In genomic region chr4:147378780-147379179, GRCh38 we compare ENCODE assay signal across 1 cellular context.
TF ChIP-seq lines count a peak whose summit lies in the region.

No MANE protein-coding gene starts in this region.

TF ChIP-seq in WTC11, 78 proteins besides CTCF, POLR2A, EP300 and RAD21 (continued from another document):
- no peak for TF ChIP-seq ZNF281 (CRISPR knock-in tag; IDR thresholded peaks at IDR 0.05)
- no peak for TF ChIP-seq ZNF416 (CRISPR knock-in tag; IDR thresholded peaks at IDR 0.05)
- TF ChIP-seq AR (CRISPR knock-in tag; IDR thresholded peaks at IDR 0.05) = no peak
- TF ChIP-seq ZNF512 (CRISPR knock-in tag; IDR thresholded peaks at IDR 0.05; ENCODE audit: borderline replicate concordance) = no peak
- no peak for TF ChIP-seq NR2C2 (CRISPR knock-in tag; IDR thresholded peaks at IDR 0.05)
- TF ChIP-seq HMGA2 (CRISPR knock-in tag; IDR thresholded peaks at IDR 0.05) = no peak
- TF ChIP-seq GABPB1 (CRISPR knock-in tag; IDR thresholded peaks at IDR 0.05) = no peak
- TF ChIP-seq ZNF263 (CRISPR knock-in tag; IDR thresholded peaks at IDR 0.05; ENCODE audit: low read depth) = no peak
- no peak for TF ChIP-seq PREB (CRISPR knock-in tag; IDR thresholded peaks at IDR 0.05; ENCODE audit: borderline replicate concordance)
- no peak for TF ChIP-seq SMAD4 (CRISPR knock-in tag; IDR thresholded peaks at IDR 0.05)
